In genomic region chr10:6386346-6386745, GRCh38 we compare ENCODE assay signal across 1 cellular context.
TF ChIP-seq lines count a peak whose summit lies in the region.

No MANE protein-coding gene starts in this region.

TF ChIP-seq in GM23338, 12 proteins besides CTCF, POLR2A, EP300 and RAD21 (continued from another document):
- no peak for TF ChIP-seq REST (IDR thresholded peaks at IDR 0.05; ENCODE audit: unreplicated experiment)
- TF ChIP-seq CREB1 (CRISPR knock-in tag; IDR thresholded peaks at IDR 0.05; ENCODE audit: low read depth): no peak
- TF ChIP-seq ETS1 (IDR thresholded peaks at IDR 0.05): no peak
- TF ChIP-seq EZH2phosphoT487 (IDR thresholded peaks at IDR 0.05; ENCODE audit: unreplicated experiment): no peak
